Comparison of ENCODE assay signal across 22 cellular contexts in the genomic region with DNA sequence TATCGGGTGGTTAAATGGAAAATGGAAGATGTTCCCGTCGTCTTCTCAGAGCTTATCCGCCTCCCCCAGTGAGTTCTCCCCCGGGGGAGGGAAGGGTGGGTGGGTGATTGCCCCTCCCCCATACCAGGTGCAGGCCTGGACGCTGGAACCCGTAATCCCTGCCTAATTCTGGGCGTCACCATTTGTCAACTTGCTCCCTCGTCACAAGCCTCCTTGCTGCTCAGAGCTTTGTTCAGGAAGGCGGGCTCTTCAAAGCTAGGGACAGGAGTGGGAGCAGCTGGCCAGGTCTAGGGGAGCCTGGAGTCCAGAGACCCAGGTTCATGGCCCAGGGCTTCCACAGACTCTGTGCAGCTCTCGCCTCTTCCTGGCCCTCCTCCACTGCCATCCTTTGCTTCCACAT. TPM values are rescaled to one million over a fixed set of nuclear protein-coding genes. Genes with fewer than 3 reads are reported as not detected.
DNase-seq lines count a peak whose midpoint lies in the region; ATAC-seq and TF ChIP-seq lines count a peak whose summit lies in the region.
"Had no signal": no experiment of that assay in that cellular context is flagged by ENCODE, and none has a peak within 500 bp of the region (broad histone marks: within the 10 kb centered on the region; RNA-seq: fewer than 3 reads in every experiment).

No MANE protein-coding gene starts in this region.

- H3K9me3 ChIP-seq in RWPE2 (ENCODE audit: severe bottlenecking) = no peaks in the 10 kb centered on the region
- no peaks in the 10 kb centered on the region for H3K9me3 ChIP-seq in neuronal stem cell (replicated peaks in 1 of 2; ENCODE audit: control insufficient read depth in 2 of 2, insufficient read depth in 1 of 2, low read depth in 1 of 2, low read length in 2 of 2)
- H3K9me3 ChIP-seq: BLaER1, MG63 had no signal

- H3K27me3 ChIP-seq in RWPE2 (ENCODE audit: insufficient read depth, poor library complexity, severe bottlenecking) (no peaks in the 10 kb centered on the region), neuronal stem cell (ENCODE audit: control insufficient read depth in 3 of 3, insufficient read depth in 3 of 3, low read depth in 1 of 3, low read length in 3 of 3) (peaks cover 0 to 74% (median 0%) of the 10 kb centered on the region in 3 experiments)
- H3K27me3 ChIP-seq: BLaER1 had no signal

- H3K27ac ChIP-seq in RWPE2 (ENCODE audit: poor library complexity, severe bottlenecking) = no peak overlapping the region
- H3K27ac ChIP-seq in neuronal stem cell (replicated peaks; ENCODE audit: low read length) = no peak overlapping the region
- H3K27ac ChIP-seq: 22Rv1, BLaER1, SK-N-MC had no signal

- TF ChIP-seq CTCF in RWPE2 (IDR thresholded peaks at IDR 0.05; ENCODE audit: poor library complexity, severe bottlenecking) = no peak

- H3K4ac ChIP-seq in neuronal stem cell (ENCODE audit: low read length) = no peak overlapping the region

- H4K91ac ChIP-seq in neuronal stem cell (ENCODE audit: low read depth, low read length, poor library complexity) = no peak overlapping the region

- H2AFZ ChIP-seq in neuronal stem cell (ENCODE audit: low read length) = no peak overlapping the region

- WGBS in neuronal stem cell (ENCODE audit: extremely low coverage in 2 of 2, insufficient read length in 2 of 2, insufficient replicate concordance in 1 of 2), 2 donors = no CpG with 5 or more reads among the region's 11 CpGs

- H2BK120ac ChIP-seq in neuronal stem cell (ENCODE audit: low read depth, low read length) = no peak overlapping the region

- peak overlapping the region; percentile 68 for H3K18ac ChIP-seq in neuronal stem cell (ENCODE audit: low read length)

- H3K36me3 ChIP-seq in RWPE2 (ENCODE audit: low read depth) (no peaks in the 10 kb centered on the region), neuronal stem cell (replicated peaks in 1 of 2; ENCODE audit: control insufficient read depth in 2 of 2, insufficient read depth in 2 of 2, low read length in 2 of 2) (no peaks in the 10 kb centered on the region)
- H3K36me3 ChIP-seq: BLaER1, MG63 had no signal

- DNase-seq in NCI-H1436 (lab: John Stamatoyannopoulos, UW) (peak; percentile 33), NCI-H1436 treated with DMSO at 0.1 percent for 48 hours (lab: John Stamatoyannopoulos, UW) (no peak), NCI-H1417 treated with DMSO at 0.1 percent for 48 hours (lab: John Stamatoyannopoulos, UW) (peak; percentile 30), RWPE2 (ENCODE audit: low spot score) (peak; percentile 69), neuronal stem cell (ENCODE audit: low spot score) (peak; percentile 17), pons (ENCODE audit: low spot score) (no peak)
- DNase-seq: CD4-positive, alpha-beta T cell; COR-L47; DMS 273 treated with DMSO at 0.1 percent for 48 hours; DND-41; NCI-H1048; NCI-H1694 treated with DMSO at 0.1 percent for 48 hours; NCI-H2081 treated with DMSO at 0.1 percent for 48 hours; Right ventricle myocardium superior; SW 1271; T-helper 2 cell had no signal

- no peak overlapping the region for H2BK5ac ChIP-seq in neuronal stem cell (ENCODE audit: low read length)

- ATAC-seq in RWPE2 (ENCODE audit: low read depth) (no peak), GM21737 (IDR thresholded peaks at IDR 0.05; ENCODE audit: unreplicated experiment) (no peak), HG03520 (IDR thresholded peaks at IDR 0.05; ENCODE audit: unreplicated experiment) (no peak)

- H3K4me2 ChIP-seq in neuronal stem cell (ENCODE audit: insufficient read depth, low read length, poor library complexity, severe bottlenecking) = no peak overlapping the region
- H3K4me2 ChIP-seq: BLaER1 had no signal

- no peak overlapping the region for H3K9ac ChIP-seq in neuronal stem cell (ENCODE audit: low read depth, low read length, poor library complexity)
- H3K9ac ChIP-seq: BLaER1 had no signal

- no peaks in the 10 kb centered on the region for H3K79me1 ChIP-seq in neuronal stem cell (ENCODE audit: low read depth, low read length)

- H2AK5ac ChIP-seq in neuronal stem cell (ENCODE audit: low read depth, low read length) = no peak overlapping the region

- no peak overlapping the region for H3K14ac ChIP-seq in neuronal stem cell (ENCODE audit: low read length)

- no peak overlapping the region for H2BK12ac ChIP-seq in neuronal stem cell (ENCODE audit: low read length)

- no peak overlapping the region for H3K23ac ChIP-seq in neuronal stem cell (ENCODE audit: low read depth, low read length, poor library complexity)

- H2BK15ac ChIP-seq in neuronal stem cell (ENCODE audit: low read length) = no peak overlapping the region

- H3K4me3 ChIP-seq in RWPE2 (ENCODE audit: severe bottlenecking) = no peak overlapping the region
- no peak overlapping the region for H3K4me3 ChIP-seq in neuronal stem cell (ENCODE audit: low read length in 2 of 2)
- H3K4me3 ChIP-seq: BLaER1, MG63, SK-N-MC had no signal

- H3K4me1 ChIP-seq in RWPE2 (ENCODE audit: insufficient read depth, poor library complexity, severe bottlenecking) = no peaks in the 10 kb centered on the region
- H3K4me1 ChIP-seq in neuronal stem cell (ENCODE audit: control insufficient read depth in 2 of 2, insufficient read depth in 1 of 2, low read depth in 1 of 2, low read length in 2 of 2) = peaks cover 0 to 18% of the 10 kb centered on the region in 2 donors
- H3K4me1 ChIP-seq: BLaER1 had no signal

- H4K8ac ChIP-seq in neuronal stem cell (ENCODE audit: low read depth, low read length) = no peak overlapping the region

RNA-seq across cellular contexts. Expression of gene CDH22, which starts 25.6 kb away (rescaled TPM):
- 0.20 TPM for polyA plus RNA-seq in neuronal stem cell (2013, experiment 1 of 2)
- polyA plus RNA-seq in neuronal stem cell (2013, experiment 2 of 2) = 0.19 TPM

Comparison
In these comparisons a context has a peak if more than half of its experiments do, and no peak if none do; other contexts are left out.
1. DNase-seq: peak in NCI-H1436 (single experiment), NCI-H1417 treated with DMSO at 0.1 percent for 48 hours (single experiment), RWPE2 (single experiment) and neuronal stem cell (single experiment); none in NCI-H1436 treated with DMSO at 0.1 percent for 48 hours (single experiment) and pons (single experiment).